Comparison of ENCODE assay signal across 10 cellular contexts in the genomic region with DNA sequence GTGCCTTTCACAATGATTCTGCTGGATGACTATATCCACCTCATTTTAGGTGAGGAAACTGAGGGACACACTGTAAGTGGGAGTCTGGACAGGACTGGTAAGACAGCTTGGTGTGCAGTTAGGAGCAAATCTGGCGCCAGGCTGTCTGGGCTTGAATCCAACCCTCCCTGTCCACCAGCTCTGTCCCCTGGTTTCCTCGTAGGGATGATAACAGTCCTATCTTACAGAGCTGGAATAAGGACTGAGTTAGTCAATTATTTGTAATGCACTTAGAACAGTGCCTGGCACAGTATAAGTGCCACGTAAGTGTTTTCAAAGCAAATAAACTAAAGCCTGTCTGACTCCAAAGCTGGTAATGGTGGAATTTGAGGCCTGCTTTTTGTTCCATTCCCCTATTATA.
A peak's percentile ranks its signal among the peaks of the same experiment; 100 is the strongest.
DNase-seq lines count a peak whose midpoint lies in the region; ATAC-seq and TF ChIP-seq lines count a peak whose summit lies in the region.
"Had no signal": no experiment of that assay in that cellular context is flagged by ENCODE, and none has a peak within 500 bp of the region (broad histone marks: within the 10 kb centered on the region; RNA-seq: fewer than 3 reads in every experiment).

No MANE protein-coding gene starts in this region.

- no peak for TF ChIP-seq CTCF in sigmoid colon (IDR thresholded peaks at IDR 0.05)

- H3K27me3 ChIP-seq in sigmoid colon, result no peaks in the 10 kb centered on the region

- H3K27ac ChIP-seq in sigmoid colon, result peak overlapping the region; percentile 28 to 82 (median 49)

- DNase-seq in DMS79 (lab: John Stamatoyannopoulos, UW) (peak; percentile 49), NCI-H446 treated with DMSO at 0.1 percent for 48 hours (lab: John Stamatoyannopoulos, UW) (peak; percentile 35), Right ventricle myocardium inferior (ENCODE audit: missing footprints) (no peak), sigmoid colon (no peak)
- DNase-seq in activated CD4-positive, alpha-beta T cell treated with anti-CD3 and anti-CD28 coated beads for 4 hours, result no peak
- DNase-seq: Karpas-422 had no signal

- no peak for TF ChIP-seq EP300 in sigmoid colon (IDR thresholded peaks at IDR 0.05)

- WGBS in sigmoid colon, 2 donors, result 36 to 68% methylated on average over 3 of the region's 3 CpGs

- ATAC-seq in Right ventricle myocardium inferior, result peak; percentile 12
- no peak for ATAC-seq in GM18867 (IDR thresholded peaks at IDR 0.05; ENCODE audit: unreplicated experiment)
- ATAC-seq in GM21723 (IDR thresholded peaks at IDR 0.05; ENCODE audit: unreplicated experiment), result no peak
- ATAC-seq in HG03432 (IDR thresholded peaks at IDR 0.05; ENCODE audit: unreplicated experiment), result no peak
- ATAC-seq: esophagus mucosa had no signal

- intact Hi-C loops in Right ventricle myocardium inferior (cut with DNase I) (no loop called here), sigmoid colon (cut with DNase I) (no loop called here)

- no peaks in the 10 kb centered on the region for H3K9me3 ChIP-seq in sigmoid colon

- H3K4me3 ChIP-seq in sigmoid colon, result no peak overlapping the region

- no peak for TF ChIP-seq POLR2A in sigmoid colon (IDR thresholded peaks at IDR 0.05)

- H3K36me3 ChIP-seq in sigmoid colon, result no peaks in the 10 kb centered on the region

- H3K4me1 ChIP-seq in sigmoid colon, result peaks cover 0 to 27% (median 10%) of the 10 kb centered on the region in 4 donors

Comparison
In these comparisons a context has a peak if more than half of its experiments do, and no peak if none do; other contexts are left out.
1. DNase-seq: peak in DMS79 (single experiment) and NCI-H446 treated with DMSO at 0.1 percent for 48 hours (single experiment); none in Right ventricle myocardium inferior (single experiment), sigmoid colon (single experiment) and activated CD4-positive, alpha-beta T cell treated with anti-CD3 and anti-CD28 coated beads for 4 hours (0 of 2).